In the genomic region with DNA sequence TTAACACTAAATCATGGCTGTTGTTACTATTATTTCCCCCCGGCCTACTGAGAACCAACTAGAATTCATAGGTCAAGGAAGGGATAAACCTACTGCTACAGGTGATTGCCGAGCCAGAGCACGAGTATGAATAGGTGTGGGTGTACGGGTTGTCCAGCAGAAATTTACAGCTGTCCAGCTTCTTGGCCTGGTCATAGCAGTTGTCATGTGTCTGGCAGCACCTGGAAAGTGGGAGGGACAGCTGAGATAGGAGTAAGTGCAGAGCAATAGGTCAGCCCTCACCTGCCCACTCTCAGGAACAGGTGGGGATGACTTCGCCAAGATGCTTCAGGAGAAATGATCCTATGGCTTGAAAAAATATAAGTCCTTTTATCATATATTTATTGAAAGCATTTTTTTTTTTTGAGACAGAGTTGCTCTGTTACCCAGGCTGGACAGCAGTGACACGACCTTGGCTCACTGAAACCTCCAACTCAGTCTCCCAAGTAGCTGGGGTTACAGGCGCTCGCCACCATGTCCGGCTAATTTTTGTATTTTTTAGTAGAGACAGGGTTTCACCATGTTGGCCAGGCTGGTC, we compare ENCODE assay signal across 1 cellular context.
TF ChIP-seq lines count a peak whose summit lies in the region.

No MANE protein-coding gene starts in this region.

TF ChIP-seq in IMR-90, 13 proteins besides CTCF, POLR2A, EP300 and RAD21:
- no peak for TF ChIP-seq NFE2L2 (IDR thresholded peaks at IDR 0.05; ENCODE audit: low read depth, low read length)
- TF ChIP-seq MAZ (IDR thresholded peaks at IDR 0.05; ENCODE audit: borderline replicate concordance, low read depth, low read length) = no peak
- TF ChIP-seq, protein P1, sequence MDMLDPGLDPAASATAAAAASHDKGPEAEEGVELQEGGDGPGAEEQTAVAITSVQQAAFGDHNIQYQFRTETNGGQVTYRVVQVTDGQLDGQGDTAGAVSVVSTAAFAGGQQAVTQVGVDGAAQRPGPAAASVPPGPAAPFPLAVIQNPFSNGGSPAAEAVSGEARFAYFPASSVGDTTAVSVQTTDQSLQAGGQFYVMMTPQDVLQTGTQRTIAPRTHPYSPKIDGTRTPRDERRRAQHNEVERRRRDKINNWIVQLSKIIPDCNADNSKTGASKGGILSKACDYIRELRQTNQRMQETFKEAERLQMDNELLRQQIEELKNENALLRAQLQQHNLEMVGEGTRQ (IDR thresholded peaks at IDR 0.05; ENCODE audit: low read depth, low read length) = no peak
- TF ChIP-seq MAFK (IDR thresholded peaks at IDR 0.05; ENCODE audit: low read depth, low read length) = no peak
- no peak for TF ChIP-seq RFX5 (IDR thresholded peaks at IDR 0.05; ENCODE audit: low read depth, low read length)
- TF ChIP-seq CEBPB (IDR thresholded peaks at IDR 0.05; ENCODE audit: low read depth, low read length) = no peak
- no peak for TF ChIP-seq RCOR1 (IDR thresholded peaks at IDR 0.05; ENCODE audit: insufficient replicate concordance, low read length)
- TF ChIP-seq BHLHE40 (IDR thresholded peaks at IDR 0.05; ENCODE audit: low read depth, low read length) = no peak
- no peak for TF ChIP-seq MXI1 (IDR thresholded peaks at IDR 0.05; ENCODE audit: borderline replicate concordance, low read depth, low read length)
- no peak for TF ChIP-seq SMC3 (IDR thresholded peaks at IDR 0.05; ENCODE audit: low read depth, low read length)
- TF ChIP-seq, protein P2, sequence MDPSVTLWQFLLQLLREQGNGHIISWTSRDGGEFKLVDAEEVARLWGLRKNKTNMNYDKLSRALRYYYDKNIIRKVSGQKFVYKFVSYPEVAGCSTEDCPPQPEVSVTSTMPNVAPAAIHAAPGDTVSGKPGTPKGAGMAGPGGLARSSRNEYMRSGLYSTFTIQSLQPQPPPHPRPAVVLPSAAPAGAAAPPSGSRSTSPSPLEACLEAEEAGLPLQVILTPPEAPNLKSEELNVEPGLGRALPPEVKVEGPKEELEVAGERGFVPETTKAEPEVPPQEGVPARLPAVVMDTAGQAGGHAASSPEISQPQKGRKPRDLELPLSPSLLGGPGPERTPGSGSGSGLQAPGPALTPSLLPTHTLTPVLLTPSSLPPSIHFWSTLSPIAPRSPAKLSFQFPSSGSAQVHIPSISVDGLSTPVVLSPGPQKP (IDR thresholded peaks at IDR 0.05; ENCODE audit: borderline replicate concordance, low read depth, low read length) = no peak
- TF ChIP-seq CHD1 (IDR thresholded peaks at IDR 0.05; ENCODE audit: low read depth, low read length) = no peak
- TF ChIP-seq FOS (IDR thresholded peaks at IDR 0.05; ENCODE audit: low read depth, low read length) = no peak
TF ChIP-seq in IMR-90: peak in this region for 0.
